ENCODE assay signal across 13 cellular contexts in genomic region chr19:33397536-33398360, GRCh38. TPM values are rescaled to one million over a fixed set of nuclear protein-coding genes. Genes with fewer than 3 reads are reported as not detected.
A peak's percentile ranks its signal among the peaks of the same experiment; 100 is the strongest.
DNase-seq lines count a peak whose midpoint lies in the region; ATAC-seq and TF ChIP-seq lines count a peak whose summit lies in the region.
"Had no signal": no experiment of that assay in that cellular context is flagged by ENCODE, and none has a peak within 500 bp of the region (broad histone marks: within the 10 kb centered on the region; RNA-seq: fewer than 3 reads in every experiment).

No MANE protein-coding gene starts in this region.

- no peak for TF ChIP-seq CTCF in sigmoid colon (IDR thresholded peaks at IDR 0.05)

- H3K27ac ChIP-seq in right cardiac atrium (ENCODE audit: low read length) (peak overlapping the region; percentile 19), sigmoid colon (no peak overlapping the region), trophoblast cell (ENCODE audit: low read depth, low read length) (no peak overlapping the region)
- H3K27ac ChIP-seq: ovary had no signal

- H3K4me2 ChIP-seq in trophoblast cell (ENCODE audit: low read length) = no peak overlapping the region

- H4K12ac ChIP-seq in trophoblast cell (ENCODE audit: low read depth, low read length) = no peak overlapping the region

- no peak overlapping the region for H2BK5ac ChIP-seq in trophoblast cell (ENCODE audit: low read depth, low read length, poor library complexity)

- H3K4ac ChIP-seq in trophoblast cell (ENCODE audit: low read depth, low read length) = no peak overlapping the region

- H3K23ac ChIP-seq in trophoblast cell (ENCODE audit: low read length) = no peak overlapping the region

- no peaks in the 10 kb centered on the region for H3K79me1 ChIP-seq in trophoblast cell (ENCODE audit: low read length)

- H3K27me3 Mint-ChIP-seq in T-helper 17 cell = no peaks in the 10 kb centered on the region
- H3K27me3 Mint-ChIP-seq: activated CD8-positive, alpha-beta T cell treated with anti-CD3 and anti-CD28 coated beads for 36 hours had no signal

- no peak overlapping the region for H3K18ac ChIP-seq in trophoblast cell (ENCODE audit: low read length)

- intact Hi-C loops in right cardiac atrium (cut with DNase I) (no loop called here), sigmoid colon (cut with DNase I) (no loop called here)

- peaks cover 7% of the 10 kb centered on the region for H3K4me1 Mint-ChIP-seq in T-helper 17 cell

- no peak overlapping the region for H4K8ac ChIP-seq in trophoblast cell (ENCODE audit: low read depth, low read length)

- H3K9ac ChIP-seq in trophoblast cell (ENCODE audit: low read length) = no peak overlapping the region

- ATAC-seq in T-helper 17 cell (peak; percentile 8), right cardiac atrium (no peak), GM19455 (IDR thresholded peaks at IDR 0.05; ENCODE audit: unreplicated experiment) (no peak), HG03439 (IDR thresholded peaks at IDR 0.05; ENCODE audit: unreplicated experiment) (no peak)
- ATAC-seq: activated CD8-positive, alpha-beta T cell treated with anti-CD3 and anti-CD28 coated beads for 36 hours; activated naive CD4-positive, alpha-beta T cell treated with anti-CD3 and anti-CD28 coated beads, Interleukin-2, amount 50 U/mL, for 72 hours had no signal

- no peaks in the 10 kb centered on the region for H3K36me3 Mint-ChIP-seq in T-helper 17 cell (ENCODE audit: low read depth)
- H3K36me3 Mint-ChIP-seq: activated naive CD4-positive, alpha-beta T cell treated with anti-CD3 and anti-CD28 coated beads, Interleukin-2, amount 50 U/mL, for 72 hours had no signal

- H3K27me3 ChIP-seq in right cardiac atrium (ENCODE audit: control insufficient read depth, insufficient read depth) (no peaks in the 10 kb centered on the region), sigmoid colon (no peaks in the 10 kb centered on the region), trophoblast cell (ENCODE audit: insufficient read depth, low read length) (no peaks in the 10 kb centered on the region)
- H3K27me3 ChIP-seq: ovary had no signal

- H3K4me3 ChIP-seq in right cardiac atrium (ENCODE audit: low read length) (no peak overlapping the region), sigmoid colon (no peak overlapping the region), trophoblast cell (ENCODE audit: low read depth, low read length) (no peak overlapping the region)
- H3K4me3 ChIP-seq: ovary had no signal

- H3K4me3 Mint-ChIP-seq in T-helper 17 cell = no peak overlapping the region
- H3K4me3 Mint-ChIP-seq: activated CD8-positive, alpha-beta T cell treated with anti-CD3 and anti-CD28 coated beads for 36 hours had no signal

- DNase-seq in NCI-H82 (lab: John Stamatoyannopoulos, UW) (peak; percentile 34), NCI-H82 treated with DMSO at 0.1 percent for 48 hours (lab: John Stamatoyannopoulos, UW; ENCODE audit: unreplicated experiment) (no peak), T-helper 17 cell (no peak), right cardiac atrium (peak in 2 of 3 donors; percentile 56 to 57), sigmoid colon (peak; percentile 60), trophoblast cell (no peak)
- DNase-seq: activated CD8-positive, alpha-beta T cell treated with anti-CD3 and anti-CD28 coated beads for 36 hours; NCI-H1105; NCI-H526 had no signal

- H3K9me3 ChIP-seq in T-helper 17 cell (ENCODE audit: control insufficient read depth, low read length, poor library complexity, severe bottlenecking) (no peaks in the 10 kb centered on the region), right cardiac atrium (ENCODE audit: control insufficient read depth, low read length) (no peaks in the 10 kb centered on the region), sigmoid colon (no peaks in the 10 kb centered on the region), trophoblast cell (ENCODE audit: insufficient read depth, low read depth, low read length) (no peaks in the 10 kb centered on the region)
- H3K9me3 ChIP-seq: ovary had no signal

- no peak overlapping the region for H2AK5ac ChIP-seq in trophoblast cell (ENCODE audit: low read length)

- H3K36me3 ChIP-seq in sigmoid colon = peaks cover 0 to 6% (median 0%) of the 10 kb centered on the region in 4 donors
- H3K36me3 ChIP-seq in trophoblast cell (ENCODE audit: control insufficient read depth in 1 of 2, insufficient read depth in 2 of 2, low read length in 2 of 2) = no peaks in the 10 kb centered on the region
- H3K36me3 ChIP-seq: ovary had no signal

- H3K27ac Mint-ChIP-seq in T-helper 17 cell = no peak overlapping the region
- H3K27ac Mint-ChIP-seq: activated CD8-positive, alpha-beta T cell treated with anti-CD3 and anti-CD28 coated beads for 36 hours; activated naive CD4-positive, alpha-beta T cell treated with anti-CD3 and anti-CD28 coated beads, Interleukin-2, amount 50 U/mL, for 72 hours had no signal

- no peak overlapping the region for H4K91ac ChIP-seq in trophoblast cell (ENCODE audit: low read depth, low read length)

- no peak for TF ChIP-seq POLR2A in sigmoid colon (IDR thresholded peaks at IDR 0.05)

- no peak overlapping the region for H3K14ac ChIP-seq in trophoblast cell (ENCODE audit: low read length)

- H2AFZ ChIP-seq in trophoblast cell (ENCODE audit: insufficient read depth, low read length, poor library complexity) = no peak overlapping the region

- H3K79me2 ChIP-seq in trophoblast cell (ENCODE audit: control insufficient read depth, insufficient read depth, low read length, poor library complexity) = peaks cover 2% of the 10 kb centered on the region

- TF ChIP-seq EP300 in sigmoid colon (IDR thresholded peaks at IDR 0.05) = no peak

- H2BK120ac ChIP-seq in trophoblast cell (ENCODE audit: insufficient read depth, low read length, poor library complexity) = no peak overlapping the region

- H2BK12ac ChIP-seq in trophoblast cell (ENCODE audit: low read length) = no peak overlapping the region

- H3K4me1 ChIP-seq in right cardiac atrium (ENCODE audit: control insufficient read depth, insufficient read depth, low read length) (peaks cover 15% of the 10 kb centered on the region), sigmoid colon (peaks cover 0 to 45% (median 41%) of the 10 kb centered on the region in 4 donors), trophoblast cell (ENCODE audit: control insufficient read depth in 1 of 2, insufficient read depth in 2 of 2, low read length in 2 of 2) (peaks cover 0 to 3% of the 10 kb centered on the region in 2 experiments)

- 68% methylated on average over 15 of the region's 15 CpGs for WGBS in right cardiac atrium
- WGBS in sigmoid colon, 2 donors = 82 to 84% methylated on average over 15 of the region's 15 CpGs
- no CpG with 5 or more reads among the region's 15 CpGs for WGBS in trophoblast cell (ENCODE audit: extremely low coverage, insufficient coverage, insufficient read length)

RNA-seq across cellular contexts. Expression of gene CEBPG, which starts 24.2 kb away (rescaled TPM):
- total RNA-seq in T-helper 17 cell (10 to 100 TPM; 17.0 to 22.0 TPM), right cardiac atrium (10 to 100 TPM; 13.1 to 18.3 (median 15.7) TPM), sigmoid colon (10 to 100 TPM; 18.6 to 27.8 (median 23.0) TPM)
- polyA plus RNA-seq in right cardiac atrium (12.7 TPM), sigmoid colon (10 to 100 TPM; 44.2 to 84.6 (median 64.9) TPM)
- polyA plus RNA-seq in trophoblast cell (2013) = 26.6 and 27.5 TPM in 2 replicates

Comparison
In these comparisons a context has a peak if more than half of its experiments do, and no peak if none do; other contexts are left out.
1. DNase-seq: peak in NCI-H82 (single experiment), right cardiac atrium (2 of 3) and sigmoid colon (single experiment); none in NCI-H82 treated with DMSO at 0.1 percent for 48 hours (single experiment), T-helper 17 cell (0 of 3) and trophoblast cell (0 of 2).